ENCODE assay signal across 14 cellular contexts in the genomic region with DNA sequence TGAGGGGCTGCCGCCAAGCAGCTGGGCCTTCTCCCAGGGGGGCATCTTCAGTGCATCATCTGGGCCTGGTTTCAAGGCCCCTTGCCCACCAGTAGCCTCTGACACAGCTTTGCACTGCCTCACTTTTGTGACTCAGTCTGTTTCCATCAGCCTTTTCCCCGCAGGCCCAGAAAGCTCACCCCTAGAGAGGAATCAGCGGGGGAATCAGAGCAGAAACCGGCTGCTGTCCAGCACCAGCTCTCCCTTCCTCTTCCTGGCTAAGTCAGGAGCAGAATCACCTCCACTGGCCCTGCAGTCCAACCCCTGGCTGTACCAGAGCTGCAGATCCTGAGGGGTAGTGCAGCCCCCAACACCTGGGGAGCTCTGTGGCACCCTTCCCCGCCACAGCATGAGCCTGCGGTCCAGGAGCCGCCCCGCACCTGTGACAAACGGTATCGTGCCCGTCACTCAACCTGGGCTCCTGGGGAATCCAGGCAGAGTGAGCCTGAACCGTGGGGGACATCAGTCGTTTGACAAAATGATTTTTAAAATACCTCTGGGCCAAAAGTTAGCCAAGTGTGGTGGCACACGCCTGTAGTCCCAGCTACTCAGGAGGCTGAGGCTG.
DNase-seq lines count a peak whose midpoint lies in the region; ATAC-seq and TF ChIP-seq lines count a peak whose summit lies in the region.
"Had no signal": no experiment of that assay in that cellular context is flagged by ENCODE, and none has a peak within 500 bp of the region (broad histone marks: within the 10 kb centered on the region; RNA-seq: fewer than 3 reads in every experiment).

No MANE protein-coding gene starts in this region.

- H3K4me3 ChIP-seq in GM23248 (no peak overlapping the region), HEK293 (ENCODE audit: low read depth, low read length) (no peak overlapping the region), endodermal cell (ENCODE audit: low read length) (no peak overlapping the region), osteoblast (ENCODE audit: insufficient read depth, low read length) (no peak overlapping the region), aorta (ENCODE audit: low read length in 2 of 2) (no peak overlapping the region), WERI-Rb-1 (ENCODE audit: low read depth, low read length) (no peak overlapping the region)
- H3K4me3 ChIP-seq: BLaER1, GM12878 had no signal

- TF ChIP-seq CTCF in HEK293 (tag by site-specific recombination; IDR thresholded peaks at IDR 0.05) = no peak
- no peak for TF ChIP-seq CTCF in endodermal cell (conservative IDR thresholded peaks at IDR 0.05)
- TF ChIP-seq CTCF in osteoblast (IDR thresholded peaks at IDR 0.05; ENCODE audit: extremely low read depth, low read depth, low read length) = no peak
- TF ChIP-seq CTCF in WERI-Rb-1 (IDR thresholded peaks at IDR 0.05; ENCODE audit: low read depth, low read length) = no peak

- H3K4me1 Mint-ChIP-seq in endodermal cell = no peaks in the 10 kb centered on the region
- H3K4me1 Mint-ChIP-seq: IgD-negative memory B cell had no signal

- no peaks in the 10 kb centered on the region for H3K9me3 ChIP-seq in GM23248 (ENCODE audit: low read depth)
- no peaks in the 10 kb centered on the region for H3K9me3 ChIP-seq in HEK293 (ENCODE audit: control insufficient read depth, insufficient read depth, low read depth, low read length)
- H3K9me3 ChIP-seq in endodermal cell (ENCODE audit: control insufficient read depth, low read length) = no peaks in the 10 kb centered on the region
- no peaks in the 10 kb centered on the region for H3K9me3 ChIP-seq in osteoblast (ENCODE audit: low read depth, low read length)
- no peaks in the 10 kb centered on the region for H3K9me3 ChIP-seq in aorta (ENCODE audit: control insufficient read depth, low read length)
- no peaks in the 10 kb centered on the region for H3K9me3 ChIP-seq in WERI-Rb-1 (ENCODE audit: severe bottlenecking)
- H3K9me3 ChIP-seq: BLaER1 had no signal

- H3K27me3 ChIP-seq in GM23248 (replicated peaks; ENCODE audit: insufficient read depth) = no peaks in the 10 kb centered on the region
- H3K27me3 ChIP-seq in endodermal cell (ENCODE audit: control insufficient read depth, insufficient read depth, low read length, poor library complexity, severe bottlenecking) = no peaks in the 10 kb centered on the region
- H3K27me3 ChIP-seq in osteoblast (ENCODE audit: insufficient read depth, low read length) = no peaks in the 10 kb centered on the region
- H3K27me3 ChIP-seq in aorta (ENCODE audit: control insufficient read depth in 1 of 2, insufficient read depth in 2 of 2, low read length in 1 of 2) = no peaks in the 10 kb centered on the region
- H3K27me3 ChIP-seq in WERI-Rb-1 (ENCODE audit: insufficient read depth, low read depth, severe bottlenecking) = no peaks in the 10 kb centered on the region
- H3K27me3 ChIP-seq: BLaER1 had no signal

- intact Hi-C loops in aorta (cut with DNase I) = no loop called here

- no peaks in the 10 kb centered on the region for H3F3A ChIP-seq in GM23248 (ENCODE audit: insufficient read depth)

- H3K4me2 ChIP-seq in GM23248 (ENCODE audit: unreplicated experiment) = no peak overlapping the region
- no peak overlapping the region for H3K4me2 ChIP-seq in osteoblast (ENCODE audit: insufficient read depth, low read length)
- H3K4me2 ChIP-seq: BLaER1 had no signal

- H2AFZ ChIP-seq in GM23248 (no peak overlapping the region), osteoblast (ENCODE audit: low read length) (no peak overlapping the region)

- no peak overlapping the region for H3K4me3 Mint-ChIP-seq in endodermal cell
- H3K4me3 Mint-ChIP-seq: CD8-positive, alpha-beta memory T cell; IgD-negative memory B cell had no signal

- no peaks in the 10 kb centered on the region for H4K20me1 ChIP-seq in GM23248 (ENCODE audit: insufficient read depth)
- no peaks in the 10 kb centered on the region for H4K20me1 ChIP-seq in osteoblast (ENCODE audit: insufficient read depth, low read length)
- H4K20me1 ChIP-seq: BLaER1 had no signal

- in situ Hi-C loops in GM23248 (cut with MboI) = loop anchor here (25.0 kb wide), 1 partner anchor 1108 kb away; no protein-coding TSS in a partner anchor

- no peaks in the 10 kb centered on the region for H3K79me2 ChIP-seq in GM23248 (ENCODE audit: insufficient read depth)
- no peaks in the 10 kb centered on the region for H3K79me2 ChIP-seq in osteoblast (ENCODE audit: insufficient read depth, low read length)

- H3K9me3 Mint-ChIP-seq in endodermal cell = no peaks in the 10 kb centered on the region
- H3K9me3 Mint-ChIP-seq: CD8-positive, alpha-beta memory T cell; IgD-negative memory B cell had no signal

- peaks cover 2% of the 10 kb centered on the region for H3K36me3 Mint-ChIP-seq in endodermal cell (ENCODE audit: low read depth)
- H3K36me3 Mint-ChIP-seq: CD8-positive, alpha-beta memory T cell; IgD-negative memory B cell had no signal

- WGBS in GM23248 (ENCODE audit: low coverage in 1 of 2, low lambda C conversion rate in 2 of 2, missing lambda C conversion rate in 2 of 2), 2 experiments = 77 to 81% methylated on average over 10 to 14 of the region's 14 CpGs
- WGBS in endodermal cell (ENCODE audit: insufficient coverage in 1 of 2, insufficient read length in 1 of 2), 2 experiments = 92 to 96% methylated on average over 11 to 14 of the region's 14 CpGs
- WGBS in aorta, 2 donors = 93 to 94% methylated on average over 14 of the region's 14 CpGs

- H3K4me1 ChIP-seq in GM23248 (ENCODE audit: insufficient read depth) = no peaks in the 10 kb centered on the region
- no peaks in the 10 kb centered on the region for H3K4me1 ChIP-seq in HEK293 (ENCODE audit: control insufficient read depth, insufficient read depth, low read length)
- H3K4me1 ChIP-seq in endodermal cell (ENCODE audit: control insufficient read depth, insufficient read depth, low read length) = no peaks in the 10 kb centered on the region
- no peaks in the 10 kb centered on the region for H3K4me1 ChIP-seq in osteoblast (ENCODE audit: insufficient read depth, low read length)
- no peaks in the 10 kb centered on the region for H3K4me1 ChIP-seq in aorta (ENCODE audit: control insufficient read depth in 1 of 2, insufficient read depth in 2 of 2, low read length in 2 of 2)

- H3K9ac ChIP-seq in GM23248 = no peak overlapping the region
- H3K9ac ChIP-seq in endodermal cell (ENCODE audit: extremely low read depth, low read length, poor library complexity, severe bottlenecking) = no peak overlapping the region
- H3K9ac ChIP-seq: BLaER1 had no signal

- POLR2A ChIA-PET in HEK293 (lab: Yijun Ruan, JAX) = no interaction called here

- no peaks in the 10 kb centered on the region for H3K27me3 Mint-ChIP-seq in endodermal cell (ENCODE audit: insufficient read depth)
- H3K27me3 Mint-ChIP-seq: CD8-positive, alpha-beta memory T cell; IgD-negative memory B cell had no signal

- no peak overlapping the region for H3K27ac Mint-ChIP-seq in endodermal cell
- H3K27ac Mint-ChIP-seq: CD8-positive, alpha-beta memory T cell; IgD-negative memory B cell had no signal

- peak; percentile 32 for DNase-seq in GM23248
- DNase-seq in endodermal cell = no peak
- DNase-seq in osteoblast (ENCODE audit: insufficient read length, low spot score, missing footprints) = peak; percentile 82
- DNase-seq in aorta = no peak
- DNase-seq in WERI-Rb-1 = no peak
- DNase-seq: AML-193; CD8-positive, alpha-beta memory T cell; DMS53; H7 had no signal

- ATAC-seq in aorta (ENCODE audit: low FRiP score) (no peak), HG03521 (IDR thresholded peaks at IDR 0.05; ENCODE audit: unreplicated experiment) (no peak)
- ATAC-seq: GM12878 had no signal

- H3K27ac ChIP-seq in GM23248 = no peak overlapping the region
- no peak overlapping the region for H3K27ac ChIP-seq in HEK293 (ENCODE audit: extremely low read depth, low read depth, low read length)
- H3K27ac ChIP-seq in endodermal cell (ENCODE audit: low read depth, low read length) = peak overlapping the region; percentile 38
- H3K27ac ChIP-seq in osteoblast (ENCODE audit: low read depth, low read length) = no peak overlapping the region
- no peak overlapping the region for H3K27ac ChIP-seq in aorta (ENCODE audit: low read depth in 1 of 2, low read length in 2 of 2)
- H3K27ac ChIP-seq in WERI-Rb-1 = no peak overlapping the region
- H3K27ac ChIP-seq: BLaER1 had no signal

- CTCF ChIA-PET in HEK293 (lab: Yijun Ruan, JAX) = no interaction called here

- no peaks in the 10 kb centered on the region for H3K9me2 ChIP-seq in GM23248 (ENCODE audit: insufficient read depth)

- H3K36me3 ChIP-seq in GM23248 (ENCODE audit: low read depth) (no peaks in the 10 kb centered on the region), HEK293 (ENCODE audit: control insufficient read depth in 2 of 2, insufficient read depth in 1 of 2, low read length in 2 of 2) (peaks cover 0 to 14% of the 10 kb centered on the region in 2 experiments; a peak in 1 of 3 replicates), endodermal cell (ENCODE audit: control insufficient read depth, insufficient read depth, low read length) (no peaks in the 10 kb centered on the region), osteoblast (ENCODE audit: insufficient read depth, low read length) (peaks cover 7% of the 10 kb centered on the region), aorta (ENCODE audit: control insufficient read depth in 1 of 2, insufficient read depth in 2 of 2, low read length in 1 of 2) (no peaks in the 10 kb centered on the region), WERI-Rb-1 (no peaks in the 10 kb centered on the region)

TF ChIP-seq in HEK293, 187 proteins besides CTCF, POLR2A, EP300 and RAD21 (continues in another document):
- no peak for TF ChIP-seq BCL11A (tag by site-specific recombination; IDR thresholded peaks at IDR 0.05; ENCODE audit: low read depth)

Comparison
In these comparisons a context has a peak if more than half of its experiments do, and no peak if none do; other contexts are left out.
1. DNase-seq: peak in GM23248 (single experiment) and osteoblast (single experiment); none in endodermal cell (single experiment), aorta (0 of 2) and WERI-Rb-1 (single experiment).